ENCODE assay signal across 9 cellular contexts in genomic region chr19:42122691-42123607, GRCh38.
DNase-seq lines count a peak whose midpoint lies in the region; ATAC-seq and TF ChIP-seq lines count a peak whose summit lies in the region.
"Had no signal": no experiment of that assay in that cellular context is flagged by ENCODE, and none has a peak within 500 bp of the region (broad histone marks: within the 10 kb centered on the region; RNA-seq: fewer than 3 reads in every experiment).

No MANE protein-coding gene starts in this region.

- intact Hi-C loops in tibial artery (cut with DNase I; ENCODE audit: low total_unique reads), result no loop called here

- DNase-seq in GM19238 (ENCODE audit: insufficient read length, low spot score) (peak; percentile 54), choroid plexus epithelial cell (ENCODE audit: low read depth) (no peak), retina (no peak), HEK293T (ENCODE audit: extremely low spot score) (no peak), tibial artery (no peak)
- DNase-seq in activated CD4-positive, alpha-beta T cell treated with anti-CD3 and anti-CD28 coated beads for 1 hour, result peak; percentile 57
- DNase-seq in stimulated activated CD8-positive, alpha-beta memory T cell treated with anti-CD3 and anti-CD28 coated beads, Interleukin-2, amount 100 ng/mL, for 48 hours (ENCODE audit: low read depth in 2 of 2), result peak; percentile 63 to 76

- no peaks in the 10 kb centered on the region for H3K9me3 ChIP-seq in tibial artery
- H3K9me3 ChIP-seq: psoas muscle had no signal

- CTCF ChIA-PET in HEK293T (lab: Yijun Ruan, JAX), result interaction anchor here (0.8 to 1.1 kb wide), 2 partner anchors 9 to 13 kb away, joined by 3 to 4 read pairs; no protein-coding TSS in a partner anchor

- H3K4me3 ChIP-seq in choroid plexus epithelial cell (ENCODE audit: low read depth, low read length), result no peak overlapping the region
- H3K4me3 ChIP-seq in tibial artery, result no peak overlapping the region
- H3K4me3 ChIP-seq: psoas muscle had no signal

- no peaks in the 10 kb centered on the region for H3K36me3 ChIP-seq in tibial artery

- no peaks in the 10 kb centered on the region for H3K27me3 ChIP-seq in tibial artery

- no peaks in the 10 kb centered on the region for H3K4me1 ChIP-seq in tibial artery
- H3K4me1 ChIP-seq: psoas muscle had no signal

- POLR2A ChIA-PET in HEK293T (lab: Yijun Ruan, JAX), result no interaction called here

- H3K27ac ChIP-seq in tibial artery, result no peak overlapping the region
- H3K27ac ChIP-seq: psoas muscle had no signal

- ATAC-seq in HG03439 (IDR thresholded peaks at IDR 0.05; ENCODE audit: unreplicated experiment), result no peak

- TF ChIP-seq CTCF in choroid plexus epithelial cell (conservative IDR thresholded peaks at IDR 0.05; ENCODE audit: low read depth, low read length) (peak; percentile 8), tibial artery (IDR thresholded peaks at IDR 0.05) (no peak)

TF ChIP-seq in HEK293T, 16 proteins besides CTCF, POLR2A, EP300 and RAD21:
- TF ChIP-seq SUZ12 (IDR thresholded peaks at IDR 0.05) (no peak), SP1 (IDR thresholded peaks at IDR 0.05) (no peak), CTBP1 (IDR thresholded peaks at IDR 0.05; ENCODE audit: borderline replicate concordance) (no peak), ZNF384 (IDR thresholded peaks at IDR 0.05) (no peak), ARNT (IDR thresholded peaks at IDR 0.05) (no peak), FOXA1 (IDR thresholded peaks at IDR 0.05) (no peak), TARDBP (IDR thresholded peaks at IDR 0.05) (no peak), FOXM1 (IDR thresholded peaks at IDR 0.05; ENCODE audit: borderline replicate concordance) (no peak), ELF4 (IDR thresholded peaks at IDR 0.05) (no peak), FOXK2 (IDR thresholded peaks at IDR 0.05) (no peak), NFRKB (IDR thresholded peaks at IDR 0.05) (no peak), PKNOX1 (IDR thresholded peaks at IDR 0.05) (no peak), LEF1 (IDR thresholded peaks at IDR 0.05; ENCODE audit: borderline replicate concordance) (no peak), L3MBTL2 (conservative IDR thresholded peaks at IDR 0.05) (no peak), BHLHE40 (IDR thresholded peaks at IDR 0.05; ENCODE audit: borderline replicate concordance) (no peak), HDGF (IDR thresholded peaks at IDR 0.05; ENCODE audit: borderline replicate concordance) (no peak)
TF ChIP-seq in HEK293T: peak in this region for 0.

Comparison
In these comparisons a context has a peak if more than half of its experiments do, and no peak if none do; other contexts are left out.
1. DNase-seq: peak in GM19238 (single experiment), activated CD4-positive, alpha-beta T cell treated with anti-CD3 and anti-CD28 coated beads for 1 hour (single experiment) and stimulated activated CD8-positive, alpha-beta memory T cell treated with anti-CD3 and anti-CD28 coated beads, Interleukin-2, amount 100 ng/mL, for 48 hours (2 of 2); none in choroid plexus epithelial cell (single experiment), retina (single experiment), HEK293T (single experiment) and tibial artery (0 of 2).